22 cellular contexts compared by ENCODE assay signal in the genomic region with DNA sequence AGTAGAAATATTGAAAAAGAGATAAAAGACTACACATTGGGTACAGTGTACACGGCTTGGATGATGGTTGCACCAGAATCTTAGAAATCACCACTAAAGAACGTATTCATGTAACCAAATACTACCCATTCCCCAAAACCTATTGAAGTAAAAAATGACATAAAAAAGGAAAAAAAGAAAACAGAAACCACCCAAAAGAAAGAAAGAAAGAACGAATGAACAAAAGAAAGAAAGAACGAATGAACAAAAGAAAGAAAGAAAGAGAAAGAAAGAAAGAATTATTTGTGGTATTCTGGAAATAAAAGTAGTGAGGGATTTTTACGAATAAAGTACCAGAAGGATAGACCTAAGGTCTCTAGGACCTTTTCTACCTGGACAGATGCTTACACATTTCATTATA.
"Had no signal": no experiment of that assay in that cellular context is flagged by ENCODE, and none has a peak within 500 bp of the region (broad histone marks: within the 10 kb centered on the region; RNA-seq: fewer than 3 reads in every experiment).

No MANE protein-coding gene starts in this region.

- H3K36me3 ChIP-seq: Peyer's patch had no signal

- H3K4me1 ChIP-seq: Peyer's patch, SJCRH30 had no signal

- H3K27ac ChIP-seq: HL-60, Peyer's patch, SJCRH30 had no signal

- H3K27me3 ChIP-seq: MG63, Peyer's patch, SJCRH30 had no signal

- FAIRE-seq: HTR-8/SVneo had no signal

- ATAC-seq: PC-3, Right ventricle myocardium inferior, SK-N-SH treated with all-trans-retinoic acid at 6 μM for 48 hours had no signal

- H3K4me3 ChIP-seq: MG63, Peyer's patch, SJCRH30 had no signal

- DNase-seq: KG1, MG63, NCI-H1092 treated with DMSO at 0.1 percent for 48 hours, NCI-H1436, NCI-H187, NCI-H2029, NCI-H2081 treated with DMSO at 0.1 percent for 48 hours, NCI-H2171, NCI-H345, NCI-H446 treated with DMSO at 0.1 percent for 48 hours, NCI-H510A treated with DMSO at 0.1 percent for 48 hours, NCI-H526 treated with DMSO at 0.1 percent for 48 hours, NCI-H748 treated with DMSO at 0.1 percent for 48 hours, PC-3, Peyer's patch, SHP77 treated with DMSO at 0.1 percent for 48 hours, SJCRH30, T-helper 1 cell had no signal

- H3K9me3 ChIP-seq: MG63, Peyer's patch, SJCRH30 had no signal
